In genomic region chr6:84762941-84763396, GRCh38 we compare ENCODE assay signal across 9 cellular contexts. TPM values are rescaled to one million over a fixed set of nuclear protein-coding genes. Genes with fewer than 3 reads are reported as not detected.
DNase-seq lines count a peak whose midpoint lies in the region; ATAC-seq and TF ChIP-seq lines count a peak whose summit lies in the region.
"Had no signal": no experiment of that assay in that cellular context is flagged by ENCODE, and none has a peak within 500 bp of the region (broad histone marks: within the 10 kb centered on the region; RNA-seq: fewer than 3 reads in every experiment).

No MANE protein-coding gene starts in this region.

- peaks cover 94% of the 10 kb centered on the region for H3K27me3 ChIP-seq in iPS-18a (ENCODE audit: control insufficient read depth, insufficient read depth, low read length)
- H3K27me3 ChIP-seq in spleen (replicated peaks in 1 of 7): peaks cover 14 to 98% (median 80%) of the 10 kb centered on the region in 7 donors

- POLR2A ChIA-PET in HEK293 (lab: Yijun Ruan, JAX): interaction anchor here (0.7 to 5.4 kb wide), 4 partner anchors 10 to 253 kb away, joined by 3 to 69 read pairs (median 14); no protein-coding TSS in a partner anchor

- H3K36me3 ChIP-seq in HEK293 (ENCODE audit: control insufficient read depth in 2 of 2, insufficient read depth in 1 of 2, low read length in 2 of 2): peaks cover 11 to 14% of the 10 kb centered on the region in 2 experiments
- H3K36me3 ChIP-seq in iPS-18a (ENCODE audit: control insufficient read depth, low read depth, low read length): no peaks in the 10 kb centered on the region
- no peaks in the 10 kb centered on the region for H3K36me3 ChIP-seq in spleen
- H3K36me3 ChIP-seq: left lung had no signal

- ATAC-seq in HG02623 (IDR thresholded peaks at IDR 0.05; ENCODE audit: unreplicated experiment): no peak
- no peak for ATAC-seq in HG02840 (IDR thresholded peaks at IDR 0.05; ENCODE audit: low FRiP score, unreplicated experiment)

- TF ChIP-seq CTCF in HEK293 (tag by site-specific recombination; IDR thresholded peaks at IDR 0.05) (peak; percentile 19; the same call in 1 of the 2 replicates), spleen (IDR thresholded peaks at IDR 0.05 in 8 of 11, conservative IDR thresholded peaks at IDR 0.05 in 3 of 11) (no peak)

- CTCF ChIA-PET in HEK293 (lab: Yijun Ruan, JAX): interaction anchor here (0.8 to 2.2 kb wide), 5 partner anchors 11 to 341 kb away, joined by 4 to 10 read pairs (median 5); no protein-coding TSS in a partner anchor

- no peak for DNase-seq in spleen
- DNase-seq in NOMO-1 treated with dmso at 0.1 percent for 144 hours (lab: John Stamatoyannopoulos, UW; ENCODE audit: unreplicated experiment): no peak
- DNase-seq: activated naive CD4-positive, alpha-beta T cell treated with Interleukin-2 at 50 U/mL for 16 hours had no signal

- peak overlapping the region; percentile 97 for H3K27ac ChIP-seq in HEK293 (ENCODE audit: extremely low read depth, low read depth, low read length)
- H3K27ac ChIP-seq in adipose tissue (ENCODE audit: low read depth, low read length): peak overlapping the region; percentile 17
- no peak overlapping the region for H3K27ac ChIP-seq in iPS-18a (ENCODE audit: low read length)
- no peak overlapping the region for H3K27ac ChIP-seq in spleen
- H3K27ac ChIP-seq: left lung had no signal

- 3 to 5% (median 3%) methylated on average over 38 of the region's 38 CpGs for WGBS in adipose tissue, 3 donors
- 3 to 12% (median 5%) methylated on average over 23 to 38 of the region's 38 CpGs for WGBS in spleen, 5 donors

- no peaks in the 10 kb centered on the region for H3K9me3 ChIP-seq in HEK293 (ENCODE audit: control insufficient read depth, insufficient read depth, low read depth, low read length)
- H3K9me3 ChIP-seq in iPS-18a (ENCODE audit: control insufficient read depth, low read depth, low read length): no peaks in the 10 kb centered on the region
- peaks cover 0 to 35% (median 0%) of the 10 kb centered on the region in 8 donors for H3K9me3 ChIP-seq in spleen
- H3K9me3 ChIP-seq: left lung had no signal

- H3K4me1 ChIP-seq in HEK293 (ENCODE audit: control insufficient read depth, insufficient read depth, low read length) (peaks cover 6% of the 10 kb centered on the region; the same call in 1 of the 2 replicates), iPS-18a (ENCODE audit: control insufficient read depth, low read depth, low read length) (peaks cover 6% of the 10 kb centered on the region), spleen (peaks cover 7 to 28% (median 19%) of the 10 kb centered on the region in 6 donors)

- intact Hi-C loops in spleen (cut with DNase I; ENCODE audit: low total_unique reads): no loop called here

- H3K9ac ChIP-seq in iPS-18a (ENCODE audit: low read length): no peak overlapping the region

- no peak for TF ChIP-seq POLR2A in spleen (IDR thresholded peaks at IDR 0.05)

- H3K4me3 ChIP-seq in HEK293 (ENCODE audit: low read depth, low read length) (peak overlapping the region; percentile 59), iPS-18a (ENCODE audit: low read length) (peak overlapping the region; percentile 51), spleen (peak overlapping the region in 5 of 8 donors; percentile 25 to 58 (median 30))

TF ChIP-seq in HEK293, 187 proteins besides CTCF, POLR2A, EP300 and RAD21 (continues in another document):
- TF ChIP-seq ZNF266 (tag by site-specific recombination; IDR thresholded peaks at IDR 0.05; ENCODE audit: low read depth): no peak
- TF ChIP-seq ZNF639 (tag by site-specific recombination; IDR thresholded peaks at IDR 0.05): no peak
- 0 out of 2 replicates have a peak, but pooled peaks have one; percentile 14 for TF ChIP-seq KLF17 (tag by site-specific recombination; IDR thresholded peaks at IDR 0.05)
- TF ChIP-seq ZNF777 (tag by site-specific recombination; IDR thresholded peaks at IDR 0.05; ENCODE audit: borderline replicate concordance): 0 out of 2 replicates have a peak, but pooled peaks have one; percentile 39
- TF ChIP-seq ZNF561 (tag by site-specific recombination; IDR thresholded peaks at IDR 0.05; ENCODE audit: borderline replicate concordance): peak; percentile 40; the same call in 1 of the 2 replicates
- TF ChIP-seq ZNF530 (tag by site-specific recombination; IDR thresholded peaks at IDR 0.05; ENCODE audit: low read depth): no peak
- no peak for TF ChIP-seq ZNF791 (tag by site-specific recombination; IDR thresholded peaks at IDR 0.05)
- TF ChIP-seq ZNF140 (tag by site-specific recombination; IDR thresholded peaks at IDR 0.05): no peak
- TF ChIP-seq PATZ1 (tag by site-specific recombination; IDR thresholded peaks at IDR 0.05): no peak
- TF ChIP-seq HIC1 (tag by site-specific recombination; IDR thresholded peaks at IDR 0.05): 0 out of 2 replicates have a peak, but pooled peaks have one; percentile 7
- no peak for TF ChIP-seq HOXC10 (CRISPR knock-in tag; IDR thresholded peaks at IDR 0.05)
- peak; percentile 93 for TF ChIP-seq ZNF335 (tag by site-specific recombination; conservative IDR thresholded peaks at IDR 0.05)
- TF ChIP-seq MZF1 (tag by site-specific recombination; IDR thresholded peaks at IDR 0.05; ENCODE audit: borderline replicate concordance): no peak
- no peak for TF ChIP-seq ZNF404 (tag by site-specific recombination; IDR thresholded peaks at IDR 0.05)
- TF ChIP-seq ZBTB21 (tag by site-specific recombination; IDR thresholded peaks at IDR 0.05): no peak
- TF ChIP-seq WT1 (tag by site-specific recombination; IDR thresholded peaks at IDR 0.05): no peak
- TF ChIP-seq GLIS1 (tag by site-specific recombination; IDR thresholded peaks at IDR 0.05): no peak
- no peak for TF ChIP-seq ZNF626 (tag by site-specific recombination; IDR thresholded peaks at IDR 0.05)
- TF ChIP-seq KLF9 (tag by site-specific recombination; IDR thresholded peaks at IDR 0.05; ENCODE audit: low read depth): no peak
- TF ChIP-seq ZSCAN30 (tag by site-specific recombination; IDR thresholded peaks at IDR 0.05): no peak

RNA-seq across cellular contexts. Expression of gene TBX18, which starts 1.4 kb away (rescaled TPM):
- 1 to 10 TPM in 2 of 3 donors, under 1 TPM in 1; 0.47 to 7.6 (median 4.5) TPM for polyA plus RNA-seq in adipose tissue
- under 1 TPM in 2 of 7 donors, not detected in 5; 0.06 to 0.17 TPM for total RNA-seq in spleen
- polyA plus RNA-seq in spleen: under 1 TPM; under 0.01 to 0.03 (median under 0.01) TPM

Comparison
In these comparisons a context has a peak if more than half of its experiments do, and no peak if none do; other contexts are left out.
1. H3K27ac ChIP-seq: peak in HEK293 (single experiment) and adipose tissue (single experiment); none in iPS-18a (single experiment) and spleen (0 of 8).
2. Peak in every context shown above with its lines, with median percentiles within 50 percentile points of each other: H3K4me3 ChIP-seq.